In the genomic region with DNA sequence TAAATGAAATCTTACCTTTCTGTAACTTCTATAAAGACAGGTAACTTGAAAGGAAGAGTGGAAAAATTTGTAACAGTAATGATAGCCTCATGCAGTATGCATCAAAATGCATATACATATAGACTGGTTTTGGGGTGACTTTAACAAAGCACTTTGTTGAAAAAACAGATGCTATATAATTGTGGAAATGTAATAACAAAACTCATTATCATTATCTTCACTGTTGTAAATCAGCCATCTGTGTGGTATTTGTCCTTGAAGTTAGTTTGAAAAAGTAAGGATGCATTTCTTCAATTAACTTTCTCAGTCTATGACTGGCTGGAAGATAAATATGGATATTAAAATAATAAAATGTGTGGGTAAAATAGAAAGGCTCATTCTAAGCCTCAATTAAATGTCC, we compare ENCODE assay signal across 9 cellular contexts.
"Had no signal": no experiment of that assay in that cellular context is flagged by ENCODE, and none has a peak within 500 bp of the region (broad histone marks: within the 10 kb centered on the region; RNA-seq: fewer than 3 reads in every experiment).

No MANE protein-coding gene starts in this region.

- H3K9me3 ChIP-seq: HAP-1 had no signal

- H3K4me1 ChIP-seq: HAP-1 had no signal

- ATAC-seq: GM23338, HCT116 had no signal

- H3K27ac ChIP-seq: GM23248 had no signal

- H2AFZ ChIP-seq: GM23248, GM23338 had no signal

- H3K36me3 ChIP-seq: HAP-1 had no signal

- H3K9ac ChIP-seq: GM23248 had no signal

- H3K4me2 ChIP-seq: GM23338 had no signal

- H3K4me3 ChIP-seq: GM23248, GM23338, HAP-1 had no signal

- DNase-seq: GM23248, GOT3, H7, H9, HCEC 1CT, HFFc6 had no signal
